In genomic region chr10:29647483-29647882, GRCh38 we compare ENCODE assay signal across 11 cellular contexts. TPM values are rescaled to one million over a fixed set of nuclear protein-coding genes. Genes with fewer than 3 reads are reported as not detected.
A peak's percentile ranks its signal among the peaks of the same experiment; 100 is the strongest.
DNase-seq lines count a peak whose midpoint lies in the region; ATAC-seq, FAIRE-seq and TF ChIP-seq lines count a peak whose summit lies in the region.
"Had no signal": no experiment of that assay in that cellular context is flagged by ENCODE, and none has a peak within 500 bp of the region (broad histone marks: within the 10 kb centered on the region; RNA-seq: fewer than 3 reads in every experiment).

No MANE protein-coding gene starts in this region.

- POLR2A ChIA-PET in A549 (lab: Yijun Ruan, JAX), result no interaction called here

- H3K4me3 ChIP-seq in A549 (no peak overlapping the region), colonic mucosa (no peak overlapping the region), osteoblast (ENCODE audit: insufficient read depth, low read length) (peak overlapping the region; percentile 17), upper lobe of left lung (no peak overlapping the region)

- ATAC-seq in A549, result no peak
- peak; percentile 47 for ATAC-seq in HG02678 (IDR thresholded peaks at IDR 0.05; ENCODE audit: unreplicated experiment)
- ATAC-seq in upper lobe of left lung (ENCODE audit: low FRiP score in 2 of 2), result no peak
- ATAC-seq in GM21381 (IDR thresholded peaks at IDR 0.05; ENCODE audit: unreplicated experiment), result no peak

- H3K27me3 ChIP-seq in colonic mucosa (no peaks in the 10 kb centered on the region), osteoblast (ENCODE audit: insufficient read depth, low read length) (no peaks in the 10 kb centered on the region), upper lobe of left lung (no peaks in the 10 kb centered on the region)

- H3K4me1 ChIP-seq in A549, result peaks cover 40% of the 10 kb centered on the region
- H3K4me1 ChIP-seq in colonic mucosa, result peaks cover 15% of the 10 kb centered on the region
- peaks cover 67% of the 10 kb centered on the region for H3K4me1 ChIP-seq in osteoblast (ENCODE audit: insufficient read depth, low read length)
- H3K4me1 ChIP-seq in upper lobe of left lung, result peaks cover 10 to 29% (median 13%) of the 10 kb centered on the region in 4 donors

- H3K9ac ChIP-seq in colonic mucosa (ENCODE audit: low read depth in 2 of 2, low read length in 2 of 2), result peak overlapping the region in 1 of 2 donors; percentile 41

- H3K27ac ChIP-seq in A549 (no peak overlapping the region), colonic mucosa (peak overlapping the region; percentile 62), osteoblast (ENCODE audit: low read depth, low read length) (peak overlapping the region; percentile 89), upper lobe of left lung (peak overlapping the region in 1 of 4 donors; percentile 15)

- intact Hi-C loops in colonic mucosa (cut with DNase I), result no loop called here

- no peak for TF ChIP-seq RAD21 in A549 (conservative IDR thresholded peaks at IDR 0.05 in 1 of 2, IDR thresholded peaks at IDR 0.05 in 1 of 2)

- no peaks in the 10 kb centered on the region for H4K20me1 ChIP-seq in osteoblast (ENCODE audit: insufficient read depth, low read length)

- H3K36me3 ChIP-seq in colonic mucosa (no peaks in the 10 kb centered on the region), osteoblast (ENCODE audit: insufficient read depth, low read length) (no peaks in the 10 kb centered on the region), upper lobe of left lung (no peaks in the 10 kb centered on the region)

- no peak overlapping the region; the same call in 2 of the 3 replicates for H3K4me2 ChIP-seq in A549
- H3K4me2 ChIP-seq in osteoblast (ENCODE audit: insufficient read depth, low read length), result peak overlapping the region; percentile 72

- TF ChIP-seq EP300 in A549 (IDR thresholded peaks at IDR 0.05) (no peak), upper lobe of left lung (IDR thresholded peaks at IDR 0.05) (no peak)

- FAIRE-seq in A549 (lab: Jason Lieb, UNC), result peak; percentile 7

- no peak overlapping the region for H2AFZ ChIP-seq in osteoblast (ENCODE audit: low read length)

- TF ChIP-seq POLR2A in A549 (IDR thresholded peaks at IDR 0.05; ENCODE audit: low read length), result no peak
- TF ChIP-seq POLR2A in upper lobe of left lung (IDR thresholded peaks at IDR 0.05), result no peak

- H3K9me3 ChIP-seq in A549 (no peaks in the 10 kb centered on the region), colonic mucosa (no peaks in the 10 kb centered on the region), osteoblast (ENCODE audit: low read depth, low read length) (no peaks in the 10 kb centered on the region), upper lobe of left lung (no peaks in the 10 kb centered on the region)

- CTCF ChIA-PET in A549 (lab: Yijun Ruan, JAX), result interaction anchor here (0.7 to 2.0 kb wide), 5 partner anchors 8 to 211 kb away, joined by 3 to 5 read pairs (median 4); no protein-coding TSS in a partner anchor

- DNase-seq in A549 (ENCODE audit: low read depth in 1 of 2, low spot score in 1 of 2) (no peak), colonic mucosa (no peak), osteoblast (ENCODE audit: insufficient read length, low spot score, missing footprints) (no peak), NCI-H345 (lab: John Stamatoyannopoulos, UW) (no peak), upper lobe of left lung (no peak), EL (no peak)
- DNase-seq: amniotic stem cell, C1 segment of cervical spinal cord, NCI-H510A treated with DMSO at 0.1 percent for 48 hours had no signal

- TF ChIP-seq CTCF in A549 (IDR thresholded peaks at IDR 0.05) (no peak), colonic mucosa (IDR thresholded peaks at IDR 0.05) (no peak), osteoblast (IDR thresholded peaks at IDR 0.05; ENCODE audit: extremely low read depth, low read depth, low read length) (no peak), upper lobe of left lung (IDR thresholded peaks at IDR 0.05) (no peak)

- 85% methylated on average over 5 of the region's 5 CpGs for WGBS in A549 (ENCODE audit: missing lambda C conversion rate)
- WGBS in upper lobe of left lung, 2 donors, result 62 to 70% methylated on average over 5 of the region's 5 CpGs

- H3K79me2 ChIP-seq in osteoblast (ENCODE audit: insufficient read depth, low read length), result peaks cover 29% of the 10 kb centered on the region

TF ChIP-seq in A549, 52 proteins besides CTCF, POLR2A, EP300 and RAD21:
- TF ChIP-seq FOXS1 (CRISPR knock-in tag; IDR thresholded peaks at IDR 0.05), result no peak
- TF ChIP-seq MAZ (IDR thresholded peaks at IDR 0.05; ENCODE audit: borderline replicate concordance, low read depth, low read length), result no peak
- TF ChIP-seq ESRRA (IDR thresholded peaks at IDR 0.05; ENCODE audit: borderline replicate concordance, low read length), result no peak
- TF ChIP-seq GATA3 (IDR thresholded peaks at IDR 0.05; ENCODE audit: borderline replicate concordance), result no peak
- TF ChIP-seq USF2 (IDR thresholded peaks at IDR 0.05), result no peak
- no peak for TF ChIP-seq PHF8 (IDR thresholded peaks at IDR 0.05; ENCODE audit: borderline replicate concordance, low read depth)
- no peak for TF ChIP-seq EHMT2 (IDR thresholded peaks at IDR 0.05; ENCODE audit: low read depth)
- no peak for TF ChIP-seq KDM5A (IDR thresholded peaks at IDR 0.05)
- no peak for TF ChIP-seq ELK1 (IDR thresholded peaks at IDR 0.05; ENCODE audit: low read depth, low read length)
- no peak for TF ChIP-seq FOSL2 (IDR thresholded peaks at IDR 0.05)
- no peak for TF ChIP-seq FOSL2 (CRISPR knock-in tag; IDR thresholded peaks at IDR 0.05)
- TF ChIP-seq EHF (CRISPR knock-in tag; IDR thresholded peaks at IDR 0.05), result no peak
- no peak for TF ChIP-seq FOSB (CRISPR knock-in tag; IDR thresholded peaks at IDR 0.05)
- no peak for TF ChIP-seq HOXA7 (CRISPR knock-in tag; IDR thresholded peaks at IDR 0.05)
- no peak for TF ChIP-seq BHLHE40 (IDR thresholded peaks at IDR 0.05; ENCODE audit: low read depth, low read length)
- TF ChIP-seq NFE2L2 (conservative IDR thresholded peaks at IDR 0.05; ENCODE audit: low read length), result no peak
- TF ChIP-seq ZSCAN20 (CRISPR knock-in tag; IDR thresholded peaks at IDR 0.05), result no peak

RNA-seq across cellular contexts. Expression of gene SVIL, which starts 12.7 kb away (rescaled TPM):
- polyA plus RNA-seq in A549 (2011; rRNA removed) (20.4 and 26.7 TPM in 2 replicates), A549 (2017; fragmentation: RNase III; extraction: RNeasy Plus Mini Kit Qiagen cat#74134 plus additional on column Dnase treatment) (9.6 to 12.1 TPM (median 12.0 TPM) in 3 replicates)
- polyA plus RNA-seq in A549 (2012; cell fraction: cytosol; rRNA removed), result 4.1 and 4.3 TPM in 2 replicates
- polyA plus RNA-seq in A549 (2012; cell fraction: nucleus; rRNA removed), result 11.7 and 14.1 TPM in 2 replicates
- polyA minus RNA-seq in A549 (2011; rRNA and poly(A)+ RNA removed), result 23.6 and 32.6 TPM in 2 replicates
- total RNA-seq in colonic mucosa (100 to 1,000 TPM in 1 of 2 donors, 10 to 100 TPM in 1; 62.6 to 132 TPM), osteoblast (36.9 and 122 TPM in 2 replicates), upper lobe of left lung (100 to 1,000 TPM in 4 of 6 donors, 10 to 100 TPM in 2; 65.5 to 137 (median 105) TPM)

Comparison
In these comparisons a context has a peak if more than half of its experiments do, and no peak if none do; other contexts are left out.
1. H3K27ac ChIP-seq: peak in colonic mucosa (single experiment) and osteoblast (single experiment); none in A549 (0 of 2).